14 cellular contexts compared by ENCODE assay signal in the genomic region with DNA sequence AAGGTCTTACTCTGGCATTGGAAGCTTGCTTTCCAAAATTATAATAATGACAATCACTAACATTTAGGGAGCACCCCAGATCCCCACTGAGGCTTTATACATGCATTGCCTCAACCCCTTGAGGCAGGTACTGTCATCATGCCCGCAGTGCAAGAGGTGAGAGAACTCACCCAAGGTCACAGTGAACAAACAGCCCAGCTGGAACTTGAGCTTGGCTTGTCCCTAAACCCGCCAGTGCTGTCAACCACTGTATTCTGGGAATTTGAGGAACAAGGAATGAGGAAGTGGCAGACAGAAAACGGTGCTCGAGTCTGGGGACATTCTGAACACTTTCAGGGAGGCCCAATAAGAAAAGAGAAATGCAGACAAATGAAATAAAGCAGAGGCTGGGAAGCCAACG. TPM values are rescaled to one million over a fixed set of nuclear protein-coding genes. Genes with fewer than 3 reads are reported as not detected.
A peak's percentile ranks its signal among the peaks of the same experiment; 100 is the strongest.
DNase-seq lines count a peak whose midpoint lies in the region; ATAC-seq, FAIRE-seq and TF ChIP-seq lines count a peak whose summit lies in the region.
"Had no signal": no experiment of that assay in that cellular context is flagged by ENCODE, and none has a peak within 500 bp of the region (broad histone marks: within the 10 kb centered on the region; RNA-seq: fewer than 3 reads in every experiment).

No MANE protein-coding gene starts in this region.

- H3K4me1 ChIP-seq in A549 (0 out of 3 replicates have a peak, but pooled peaks cover 3% of the 10 kb centered on the region), esophagus squamous epithelium (peaks cover 23 to 79% (median 26%) of the 10 kb centered on the region in 3 donors)

- 6% methylated on average over 5 of the region's 5 CpGs for WGBS in A549 (ENCODE audit: missing lambda C conversion rate)
- 31 to 54% methylated on average over 4 to 5 of the region's 5 CpGs for WGBS in esophagus squamous epithelium, 2 donors

- no peak for TF ChIP-seq EP300 in A549 (IDR thresholded peaks at IDR 0.05)

- no peak for TF ChIP-seq POLR2A in A549 (IDR thresholded peaks at IDR 0.05; ENCODE audit: low read length)
- peak in 1 of 4 donors; percentile 10 for TF ChIP-seq POLR2A in esophagus squamous epithelium (IDR thresholded peaks at IDR 0.05)

- no peak for FAIRE-seq in A549 (lab: Jason Lieb, UNC)
- FAIRE-seq: A204.1 had no signal

- DNase-seq in A549 (ENCODE audit: low read depth in 1 of 2, low spot score in 1 of 2) = no peak
- peak; percentile 61 for DNase-seq in NOMO-1 treated with dmso at 0.1 percent for 144 hours (lab: John Stamatoyannopoulos, UW; ENCODE audit: unreplicated experiment)
- no peak for DNase-seq in esophagus squamous epithelium (lab: John Stamatoyannopoulos, UW)
- DNase-seq in mucosa of gallbladder (ENCODE audit: low spot score) = peak; percentile 44
- DNase-seq in brain microvascular endothelial cell = no peak
- DNase-seq in G401 (ENCODE audit: low spot score) = no peak
- DNase-seq in COLO829 (ENCODE audit: low spot score) = no peak
- DNase-seq: activated CD4-positive, alpha-beta T cell treated with anti-CD3 and anti-CD28 coated beads, Interleukin-2, amount 10 ng/mL, durations not matched to agents 24 days and 14 days; activated effector memory CD4-positive, alpha-beta T cell treated with Interleukin-2 at 50 U/mL for 16 hours; GOT3; NCI-H1417 treated with DMSO at 0.1 percent for 48 hours; NCI-H748 treated with DMSO at 0.1 percent for 48 hours had no signal

- H3K27me3 ChIP-seq in esophagus squamous epithelium = no peaks in the 10 kb centered on the region
- no peaks in the 10 kb centered on the region for H3K27me3 ChIP-seq in brain microvascular endothelial cell (replicated peaks)

- no peak overlapping the region for H3K27ac ChIP-seq in A549
- peak overlapping the region; percentile 76 to 90 (median 81) for H3K27ac ChIP-seq in esophagus squamous epithelium
- no peak overlapping the region for H3K27ac ChIP-seq in brain microvascular endothelial cell

- H3K4me3 ChIP-seq in A549 (no peak overlapping the region), esophagus squamous epithelium (peak overlapping the region; percentile 1 to 26 (median 23)), brain microvascular endothelial cell (ENCODE audit: low read depth, low read length) (no peak overlapping the region)

- peak overlapping the region; percentile 35; the same call in 2 of the 3 replicates for H3K4me2 ChIP-seq in A549

- no peaks in the 10 kb centered on the region for H3K9me3 ChIP-seq in A549
- no peaks in the 10 kb centered on the region for H3K9me3 ChIP-seq in esophagus squamous epithelium

- in situ Hi-C loops in brain microvascular endothelial cell (cut with HindIII; ENCODE audit: low pct_ligation_motif_present, low sequenced_read_pairs) = no loop called here
- in situ Hi-C loops in G401 (cut with HindIII; ENCODE audit: low sequenced_read_pairs) = no loop called here

- POLR2A ChIA-PET in A549 (lab: Yijun Ruan, JAX) = no interaction called here

- intact Hi-C loops in esophagus squamous epithelium (cut with DNase I) = no loop called here

- ATAC-seq in A549 (no peak), GM21529 (IDR thresholded peaks at IDR 0.05; ENCODE audit: unreplicated experiment) (no peak)

- CTCF ChIA-PET in A549 (lab: Yijun Ruan, JAX) = interaction anchor here (0.7 to 0.9 kb wide), 2 partner anchors 16 to 26 kb away, joined by 3 read pairs; no protein-coding TSS in a partner anchor

- no peak for TF ChIP-seq CTCF in A549 (IDR thresholded peaks at IDR 0.05)
- TF ChIP-seq CTCF in esophagus squamous epithelium (IDR thresholded peaks at IDR 0.05) = no peak
- TF ChIP-seq CTCF in brain microvascular endothelial cell (IDR thresholded peaks at IDR 0.05; ENCODE audit: low read depth, low read length, missing control alignments) = no peak

- no peaks in the 10 kb centered on the region for H3K36me3 ChIP-seq in esophagus squamous epithelium
- H3K36me3 ChIP-seq in brain microvascular endothelial cell (replicated peaks) = no peaks in the 10 kb centered on the region

- TF ChIP-seq RAD21 in A549 (conservative IDR thresholded peaks at IDR 0.05 in 1 of 2, IDR thresholded peaks at IDR 0.05 in 1 of 2) = no peak

TF ChIP-seq in A549, 52 proteins besides CTCF, POLR2A, EP300 and RAD21:
- TF ChIP-seq, protein P1, sequence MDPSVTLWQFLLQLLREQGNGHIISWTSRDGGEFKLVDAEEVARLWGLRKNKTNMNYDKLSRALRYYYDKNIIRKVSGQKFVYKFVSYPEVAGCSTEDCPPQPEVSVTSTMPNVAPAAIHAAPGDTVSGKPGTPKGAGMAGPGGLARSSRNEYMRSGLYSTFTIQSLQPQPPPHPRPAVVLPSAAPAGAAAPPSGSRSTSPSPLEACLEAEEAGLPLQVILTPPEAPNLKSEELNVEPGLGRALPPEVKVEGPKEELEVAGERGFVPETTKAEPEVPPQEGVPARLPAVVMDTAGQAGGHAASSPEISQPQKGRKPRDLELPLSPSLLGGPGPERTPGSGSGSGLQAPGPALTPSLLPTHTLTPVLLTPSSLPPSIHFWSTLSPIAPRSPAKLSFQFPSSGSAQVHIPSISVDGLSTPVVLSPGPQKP (IDR thresholded peaks at IDR 0.05; ENCODE audit: low read depth, low read length) = no peak
- no peak for TF ChIP-seq ZNF302 (CRISPR knock-in tag; IDR thresholded peaks at IDR 0.05)
- no peak for TF ChIP-seq HOXB5 (CRISPR knock-in tag; IDR thresholded peaks at IDR 0.05)
- no peak for TF ChIP-seq CBX2 (IDR thresholded peaks at IDR 0.05; ENCODE audit: borderline replicate concordance, low read depth)
- no peak for TF ChIP-seq MAZ (IDR thresholded peaks at IDR 0.05; ENCODE audit: borderline replicate concordance, low read depth, low read length)
- no peak for TF ChIP-seq EHMT2 (IDR thresholded peaks at IDR 0.05; ENCODE audit: low read depth)
- TF ChIP-seq ESRRA (IDR thresholded peaks at IDR 0.05; ENCODE audit: borderline replicate concordance, low read length) = no peak
- no peak for TF ChIP-seq CHD2 (IDR thresholded peaks at IDR 0.05; ENCODE audit: low read length, partially characterized antibody)
- no peak for TF ChIP-seq MAFK (IDR thresholded peaks at IDR 0.05; ENCODE audit: partially characterized antibody)

RNA-seq across cellular contexts. Expression of a gene that starts 34.6 kb away (rescaled TPM):
- polyA plus RNA-seq in A549 (2011; rRNA removed) = 1.3 and 1.8 TPM in 2 replicates
- 0.04 and 0.24 TPM in 2 replicates for polyA plus RNA-seq in A549 (2012; cell fraction: cytosol; rRNA removed)
- 0.40 and 1.1 TPM in 2 replicates for polyA plus RNA-seq in A549 (2012; cell fraction: nucleus; rRNA removed)
- polyA plus RNA-seq in A549 (2017; fragmentation: RNase III; extraction: RNeasy Plus Mini Kit Qiagen cat#74134 plus additional on column Dnase treatment) = 0.22 to 0.46 TPM (median 0.34 TPM) in 3 replicates
- 1.5 and 2.3 TPM in 2 replicates for polyA minus RNA-seq in A549 (2011; rRNA and poly(A)+ RNA removed)
- 1 to 10 TPM; 5.1 to 9.3 (median 9.2) TPM for total RNA-seq in esophagus squamous epithelium
- 15.5 TPM for total RNA-seq in mucosa of gallbladder
- 1.2 TPM in 1 of 2 replicates, not detected in the other for total RNA-seq in G401 (2014; rRNA removed; shearing (Covaris generic))
- total RNA-seq: activated CD4-positive, alpha-beta T cell treated with anti-CD3 and anti-CD28 coated beads, Interleukin-2, amount 10 ng/mL, durations not matched to agents 24 days and 14 days had no signal

Comparison
In these comparisons a context has a peak if more than half of its experiments do, and no peak if none do; other contexts are left out.
1. DNase-seq: peak in NOMO-1 treated with dmso at 0.1 percent for 144 hours (single experiment) and mucosa of gallbladder (single experiment); none in A549 (0 of 2), esophagus squamous epithelium (single experiment), brain microvascular endothelial cell (single experiment), G401 (single experiment) and COLO829 (single experiment).
2. H3K27ac ChIP-seq: peak in esophagus squamous epithelium (4 of 4); none in A549 (0 of 2) and brain microvascular endothelial cell (single experiment).
3. H3K4me3 ChIP-seq: peak in esophagus squamous epithelium (4 of 4); none in A549 (single experiment) and brain microvascular endothelial cell (single experiment).